Comparison of ENCODE assay signal across 8 cellular contexts in the genomic region with DNA sequence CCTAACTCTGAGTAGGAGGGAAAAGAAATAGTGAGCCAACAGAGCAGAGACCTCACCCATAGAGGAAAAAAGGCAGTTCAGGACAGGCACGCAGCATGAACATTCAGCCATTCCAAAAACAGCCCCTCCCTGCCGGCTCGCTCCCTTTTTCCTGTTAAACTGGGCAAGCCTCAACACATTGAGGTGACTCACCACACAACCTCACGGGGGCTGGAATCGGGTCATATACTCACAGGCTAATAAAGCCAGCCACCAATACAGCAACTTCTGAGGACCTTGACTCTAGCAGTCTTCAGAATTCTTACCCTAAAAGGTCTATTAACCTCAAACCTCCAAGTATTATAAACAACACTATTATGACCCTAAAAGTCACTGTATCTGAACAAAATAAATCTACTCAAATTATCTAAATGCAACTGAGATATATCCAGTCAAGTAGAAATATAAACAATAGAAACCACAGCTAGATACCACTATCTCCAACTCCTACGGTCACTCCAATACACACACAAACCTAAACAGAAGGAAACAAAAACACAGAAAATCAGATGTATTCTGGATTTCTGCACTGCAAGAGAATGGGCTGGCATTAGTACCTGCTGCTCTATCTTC. TPM values are rescaled to one million over a fixed set of nuclear protein-coding genes. Genes with fewer than 3 reads are reported as not detected.
DNase-seq lines count a peak whose midpoint lies in the region; ATAC-seq and TF ChIP-seq lines count a peak whose summit lies in the region.

No MANE protein-coding gene starts in this region.

- peaks cover 36% of the 10 kb centered on the region for H3K79me2 ChIP-seq in OCI-LY7 (ENCODE audit: insufficient read depth, low read depth, low read length)

- peaks cover 19% of the 10 kb centered on the region; the same call in 1 of the 2 replicates for H4K20me1 ChIP-seq in OCI-LY7 (ENCODE audit: insufficient read depth, low read length)

- H3K9me3 ChIP-seq in BE2C, result no peaks in the 10 kb centered on the region; the same call in 1 of the 2 replicates
- H3K9me3 ChIP-seq in OCI-LY7 (ENCODE audit: low read length), result no peaks in the 10 kb centered on the region

- no peak overlapping the region for H3K4me2 ChIP-seq in OCI-LY7 (ENCODE audit: low read length)

- CTCF ChIA-PET in OCI-LY7 (lab: Charles Lee; ENCODE audit: unreplicated experiment), result no interaction called here

- intact Hi-C loops in OCI-LY7 (cut with micrococcal nuclease; ENCODE audit: unreplicated experiment), result no loop called here

- H3K4me3 ChIP-seq in fibroblast of the aortic adventitia (ENCODE audit: low read depth, low read length), result peak overlapping the region; percentile 39
- H3K4me3 ChIP-seq in BE2C (ENCODE audit: low read depth, low read length), result no peak overlapping the region
- H3K4me3 ChIP-seq in OCI-LY7 (ENCODE audit: low read depth, low read length, poor library complexity, severe bottlenecking), result no peak overlapping the region

- no peaks in the 10 kb centered on the region for H3K36me3 ChIP-seq in BE2C
- H3K36me3 ChIP-seq in OCI-LY7 (ENCODE audit: insufficient read depth, low read length), result peaks cover 69% of the 10 kb centered on the region

- H2AFZ ChIP-seq in OCI-LY7 (ENCODE audit: low read length), result no peak overlapping the region

- peaks cover 92% of the 10 kb centered on the region for H3K27me3 ChIP-seq in BE2C

- no peak for TF ChIP-seq CTCF in fibroblast of the aortic adventitia (IDR thresholded peaks at IDR 0.05; ENCODE audit: insufficient read depth, low read length)
- no peak for TF ChIP-seq CTCF in BE2C (IDR thresholded peaks at IDR 0.05; ENCODE audit: low read depth, low read length)
- TF ChIP-seq CTCF in OCI-LY7 (conservative IDR thresholded peaks at IDR 0.05; ENCODE audit: low read length), result no peak

- DNase-seq in D341Med (ENCODE audit: low spot score) (peak; percentile 45), RKO (ENCODE audit: low spot score) (peak; percentile 78), fibroblast of the aortic adventitia (ENCODE audit: low read depth) (peak; percentile 93), pons (ENCODE audit: low spot score) (peak; percentile 13), BE2C (no peak), middle frontal gyrus (ENCODE audit: extremely low spot score, low spot score) (no peak), OCI-LY7 (ENCODE audit: low spot score) (no peak)

- H3K27ac ChIP-seq in OCI-LY7 (ENCODE audit: low read depth, low read length, poor library complexity, severe bottlenecking), result no peak overlapping the region

- H3K4me1 ChIP-seq in BE2C (no peaks in the 10 kb centered on the region), OCI-LY7 (ENCODE audit: insufficient read depth, low read length, poor library complexity, severe bottlenecking) (peaks cover 19% of the 10 kb centered on the region)

- BruUV-seq in OCI-LY7 (replicated peaks; lab: Mats Ljungman, UMichigan), result no TSS peak

- no peaks in the 10 kb centered on the region for H3K9me2 ChIP-seq in OCI-LY7 (ENCODE audit: insufficient read depth, low read length)

- POLR2A ChIA-PET in OCI-LY7 (lab: Charles Lee), result interaction anchor here (0.9 to 3.1 kb wide), 2 partner anchors 9 to 17 kb away, joined by 3 to 8 read pairs; no protein-coding TSS in a partner anchor

- ATAC-seq in HG02973 (IDR thresholded peaks at IDR 0.05; ENCODE audit: unreplicated experiment), result no peak

RNA-seq across cellular contexts. Expression of a gene that starts 6.3 kb away (rescaled TPM):
- total RNA-seq in fibroblast of the aortic adventitia (ENCODE audit: low replicate concordance) (139 and 191 TPM in 2 replicates), OCI-LY7 (2022) (220 and 223 TPM in 2 replicates)
- polyA plus RNA-seq in BE2C (2012; ENCODE audit: insufficient read depth, insufficient read length, low read depth), result 0.77 TPM
- 70.7 and 97.5 TPM in 2 replicates for total RNA-seq in OCI-LY7 (2014; rRNA removed; shearing (Covaris generic))

RNA-seq across cellular contexts. Expression of a gene that starts 43.0 kb away (rescaled TPM):
- total RNA-seq in fibroblast of the aortic adventitia (ENCODE audit: low replicate concordance) (0.27 TPM in 1 of 2 replicates, not detected in the other), OCI-LY7 (2022) (0.11 TPM in 1 of 2 replicates, not detected in the other)
- polyA plus RNA-seq in BE2C (2012; ENCODE audit: insufficient read depth, insufficient read length, low read depth), result not detected
- total RNA-seq in OCI-LY7 (2014; rRNA removed; shearing (Covaris generic)), result not detected in 2 replicates

Comparison
In these comparisons a context has a peak if more than half of its experiments do, and no peak if none do; other contexts are left out.
1. DNase-seq: peak in D341Med (single experiment), RKO (single experiment), fibroblast of the aortic adventitia (single experiment) and pons (single experiment); none in BE2C (single experiment), middle frontal gyrus (single experiment) and OCI-LY7 (single experiment).